ENCODE assay signal across 8 cellular contexts in genomic region chr15:95284933-95285401, GRCh38.
A peak's percentile ranks its signal among the peaks of the same experiment; 100 is the strongest.
DNase-seq lines count a peak whose midpoint lies in the region; ATAC-seq and TF ChIP-seq lines count a peak whose summit lies in the region.

No MANE protein-coding gene starts in this region.

- no peaks in the 10 kb centered on the region for H3K27me3 ChIP-seq in CD4-positive, alpha-beta memory T cell (ENCODE audit: insufficient read depth, low read length)

- peaks cover 4% of the 10 kb centered on the region for H3K4me1 ChIP-seq in CD4-positive, alpha-beta memory T cell (ENCODE audit: insufficient read depth, low read length)

- H3K4me1 Mint-ChIP-seq in CD4-positive, alpha-beta memory T cell, result peaks cover 4 to 19% (median 8%) of the 10 kb centered on the region in 4 donors
- H3K4me1 Mint-ChIP-seq in HFFc6 (ENCODE audit: low read depth), result peaks cover 66% of the 10 kb centered on the region
- peaks cover 11% of the 10 kb centered on the region for H3K4me1 Mint-ChIP-seq in activated naive CD8-positive, alpha-beta T cell treated with anti-CD3 and anti-CD28 coated beads, Interleukin-2, amount 50 U/mL, for 24 hours

- H3K27ac Mint-ChIP-seq in CD4-positive, alpha-beta memory T cell, result no peak overlapping the region
- H3K27ac Mint-ChIP-seq in HFFc6, result peak overlapping the region; percentile 19; the same call in 1 of the 2 replicates
- no peak overlapping the region for H3K27ac Mint-ChIP-seq in activated naive CD8-positive, alpha-beta T cell treated with anti-CD3 and anti-CD28 coated beads, Interleukin-2, amount 50 U/mL, for 24 hours

- no peak overlapping the region for H3K4me3 ChIP-seq in CD4-positive, alpha-beta memory T cell (ENCODE audit: low read length in 2 of 2)

- ATAC-seq in activated naive CD8-positive, alpha-beta T cell treated with anti-CD3 and anti-CD28 coated beads, Interleukin-2, amount 50 U/mL, for 24 hours, result peak; percentile 54
- ATAC-seq in GM19397 (IDR thresholded peaks at IDR 0.05; ENCODE audit: unreplicated experiment) (no peak), GM18517 (IDR thresholded peaks at IDR 0.05; ENCODE audit: unreplicated experiment) (no peak), HG02571 (IDR thresholded peaks at IDR 0.05; ENCODE audit: unreplicated experiment) (no peak)

- POLR2A ChIA-PET in CD4-positive, alpha-beta memory T cell (lab: Charles Lee; ENCODE audit: partially characterized antibody), result no interaction called here

- DNase-seq in CD4-positive, alpha-beta memory T cell, result peak in 4 of 5 donors; percentile 3 to 30 (median 5)
- DNase-seq in HFFc6, result peak; percentile 31
- DNase-seq in activated naive CD8-positive, alpha-beta T cell treated with anti-CD3 and anti-CD28 coated beads, Interleukin-2, amount 50 U/mL, for 24 hours, result peak; percentile 5
- DNase-seq in lung microvascular endothelial cell (ENCODE audit: low read depth in 2 of 2), result peak; percentile 62 to 75
- DNase-seq in DMS79 treated with DMSO at 0.1 percent for 48 hours (lab: John Stamatoyannopoulos, UW), result no peak

- TF ChIP-seq CTCF in HFFc6 (IDR thresholded peaks at IDR 0.05), result peak; percentile 27; the same call in 1 of the 2 replicates

- no peaks in the 10 kb centered on the region for H3K9me3 ChIP-seq in CD4-positive, alpha-beta memory T cell (ENCODE audit: control insufficient read depth in 1 of 2, low read length in 2 of 2)

- CTCF ChIA-PET in CD4-positive, alpha-beta memory T cell (lab: Charles Lee; ENCODE audit: partially characterized antibody), result interaction anchor here (1.2 to 1.4 kb wide), 2 partner anchors 25 to 30 kb away, joined by 3 to 4 read pairs; no protein-coding TSS in a partner anchor

- peaks cover 2 to 3% of the 10 kb centered on the region in 2 donors for H3K27me3 Mint-ChIP-seq in CD4-positive, alpha-beta memory T cell
- H3K27me3 Mint-ChIP-seq in HFFc6 (ENCODE audit: insufficient read depth), result peaks cover 4% of the 10 kb centered on the region
- peaks cover 26% of the 10 kb centered on the region for H3K27me3 Mint-ChIP-seq in activated naive CD8-positive, alpha-beta T cell treated with anti-CD3 and anti-CD28 coated beads, Interleukin-2, amount 50 U/mL, for 24 hours

- H3K4me3 Mint-ChIP-seq in CD4-positive, alpha-beta memory T cell, result peak overlapping the region in 3 of 8 donors; percentile 2 to 60 (median 9)
- H3K4me3 Mint-ChIP-seq in HFFc6, result no peak overlapping the region; the same call in 1 of the 2 replicates
- H3K4me3 Mint-ChIP-seq in activated naive CD8-positive, alpha-beta T cell treated with anti-CD3 and anti-CD28 coated beads, Interleukin-2, amount 50 U/mL, for 24 hours, result no peak overlapping the region

- no peaks in the 10 kb centered on the region for H3K36me3 Mint-ChIP-seq in CD4-positive, alpha-beta memory T cell
- no peaks in the 10 kb centered on the region for H3K36me3 Mint-ChIP-seq in HFFc6 (ENCODE audit: low read depth)
- no peaks in the 10 kb centered on the region for H3K36me3 Mint-ChIP-seq in activated naive CD8-positive, alpha-beta T cell treated with anti-CD3 and anti-CD28 coated beads, Interleukin-2, amount 50 U/mL, for 24 hours (ENCODE audit: low read depth)

- no peaks in the 10 kb centered on the region for H3K36me3 ChIP-seq in CD4-positive, alpha-beta memory T cell (ENCODE audit: insufficient read depth, low read length)

- intact Hi-C loops in CD4-positive, alpha-beta memory T cell (cut with micrococcal nuclease), result no loop called here

- H3K9me3 Mint-ChIP-seq in CD4-positive, alpha-beta memory T cell, result no peaks in the 10 kb centered on the region
- H3K9me3 Mint-ChIP-seq in HFFc6, result no peaks in the 10 kb centered on the region
- H3K9me3 Mint-ChIP-seq in activated naive CD8-positive, alpha-beta T cell treated with anti-CD3 and anti-CD28 coated beads, Interleukin-2, amount 50 U/mL, for 24 hours, result no peaks in the 10 kb centered on the region

- no peak overlapping the region for H3K27ac ChIP-seq in CD4-positive, alpha-beta memory T cell (ENCODE audit: low read depth, low read length)
